In the genomic region with DNA sequence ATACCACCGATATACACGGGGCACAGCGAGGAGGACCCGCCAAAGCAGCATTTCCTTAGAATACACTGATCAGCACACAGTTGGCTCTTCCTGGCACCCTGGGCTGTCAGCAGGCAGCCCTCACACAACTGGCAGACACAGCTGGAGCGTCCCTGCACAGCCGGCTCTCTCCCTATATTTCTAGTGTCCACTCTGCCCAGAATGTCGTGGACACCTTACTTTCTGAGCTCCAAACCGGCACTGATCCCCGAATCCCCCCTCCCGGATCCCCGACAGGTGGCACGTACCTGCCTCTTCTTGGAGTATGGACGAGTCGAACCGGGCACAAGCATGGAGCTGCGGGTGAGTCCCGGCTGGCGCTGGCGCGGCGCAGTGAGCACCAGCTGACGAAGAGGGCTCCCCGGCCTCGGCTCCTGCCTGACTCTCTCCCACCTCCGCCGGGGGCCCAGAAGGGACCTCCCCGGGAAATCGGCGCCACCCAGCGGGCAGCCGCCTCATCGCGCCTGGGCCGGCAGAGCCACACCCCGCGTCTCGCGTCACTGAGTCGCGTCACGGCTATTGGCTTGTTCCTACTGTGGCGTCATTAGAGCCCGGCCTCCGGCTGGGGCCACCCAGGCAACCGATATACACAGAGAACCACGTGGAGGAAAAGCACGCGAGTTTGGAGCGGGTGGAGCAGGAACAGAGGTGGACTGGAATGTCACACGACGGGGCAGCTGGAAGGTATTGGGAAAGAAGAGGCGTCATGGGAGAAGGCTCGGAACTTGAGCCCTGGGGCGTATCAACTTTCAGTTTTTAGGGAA, we compare ENCODE assay signal across 8 cellular contexts. TPM values are rescaled to one million over a fixed set of nuclear protein-coding genes. Genes with fewer than 3 reads are reported as not detected.
DNase-seq lines count a peak whose midpoint lies in the region; ATAC-seq and TF ChIP-seq lines count a peak whose summit lies in the region.

A gene with protein sequence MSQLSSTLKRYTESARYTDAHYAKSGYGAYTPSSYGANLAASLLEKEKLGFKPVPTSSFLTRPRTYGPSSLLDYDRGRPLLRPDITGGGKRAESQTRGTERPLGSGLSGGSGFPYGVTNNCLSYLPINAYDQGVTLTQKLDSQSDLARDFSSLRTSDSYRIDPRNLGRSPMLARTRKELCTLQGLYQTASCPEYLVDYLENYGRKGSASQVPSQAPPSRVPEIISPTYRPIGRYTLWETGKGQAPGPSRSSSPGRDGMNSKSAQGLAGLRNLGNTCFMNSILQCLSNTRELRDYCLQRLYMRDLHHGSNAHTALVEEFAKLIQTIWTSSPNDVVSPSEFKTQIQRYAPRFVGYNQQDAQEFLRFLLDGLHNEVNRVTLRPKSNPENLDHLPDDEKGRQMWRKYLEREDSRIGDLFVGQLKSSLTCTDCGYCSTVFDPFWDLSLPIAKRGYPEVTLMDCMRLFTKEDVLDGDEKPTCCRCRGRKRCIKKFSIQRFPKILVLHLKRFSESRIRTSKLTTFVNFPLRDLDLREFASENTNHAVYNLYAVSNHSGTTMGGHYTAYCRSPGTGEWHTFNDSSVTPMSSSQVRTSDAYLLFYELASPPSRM (minus strand): TSS at position 505 of the 803 bp plus-strand sequence. CDS start 8,210 bp downstream, outside the sequence.

- no peak within 1 kb of the TSS for H3K9ac ChIP-seq in parathyroid adenoma

- 0 to 1% (median 0%) methylated on average over 52 to 54 of the region's 54 CpGs for WGBS in adipose tissue, 3 donors
- 1% methylated on average over 26 to 31 of the region's 54 CpGs for WGBS in tibial nerve, 2 donors

- H3K36me3 ChIP-seq in parathyroid adenoma (ENCODE audit: control insufficient read depth, insufficient read depth, low read length) (no peaks in the 10 kb centered on the region), tibial nerve (no peaks in the 10 kb centered on the region)

- TF ChIP-seq EP300 in tibial nerve (IDR thresholded peaks at IDR 0.05), result peak; percentile 95 to 99

- H3K27me3 ChIP-seq in parathyroid adenoma (ENCODE audit: control insufficient read depth, insufficient read depth, low read length) (no peaks in the 10 kb centered on the region), tibial nerve (no peaks in the 10 kb centered on the region)

- H3K4me1 ChIP-seq in parathyroid adenoma (peaks cover 8% of the 10 kb centered on the region), tibial nerve (peaks cover 0 to 35% (median 8%) of the 10 kb centered on the region in 4 donors)

- intact Hi-C loops in cardiac septum (cut with DNase I), result loop anchor here (5.0 kb wide), 1 partner anchor 91 kb away; no protein-coding TSS in a partner anchor

- DNase-seq in NCI-H1436 treated with DMSO at 0.1 percent for 48 hours (lab: John Stamatoyannopoulos, UW) (peak; percentile 71), SW480 (ENCODE audit: low spot score) (peak; percentile 95), cardiac septum (ENCODE audit: low spot score) (peak; percentile 98), tibial nerve (ENCODE audit: low spot score in 2 of 2) (peak; percentile 94 to 95)

- H3K27ac ChIP-seq in adipose tissue (ENCODE audit: low read depth, low read length) (peak within 1 kb of the TSS; percentile 31), parathyroid adenoma (peak within 1 kb of the TSS; percentile 24), tibial nerve (peak within 1 kb of the TSS; percentile 54 to 91 (median 76))

- TF ChIP-seq POLR2A in tibial nerve (IDR thresholded peaks at IDR 0.05), result peak; percentile 57 to 88

- H3K9me3 ChIP-seq in parathyroid adenoma (ENCODE audit: control insufficient read depth, low read length) (no peaks in the 10 kb centered on the region), tibial nerve (no peaks in the 10 kb centered on the region)

- peak; percentile 99 for ATAC-seq in HG02852 (IDR thresholded peaks at IDR 0.05; ENCODE audit: unreplicated experiment)

- peak within 1 kb of the TSS; percentile 86 for H3K4me2 ChIP-seq in parathyroid adenoma (ENCODE audit: low read length)

- TF ChIP-seq CTCF in GM12874 (IDR thresholded peaks at IDR 0.05; ENCODE audit: insufficient read depth, low read depth, low read length), result peak; percentile 91
- peak; percentile 88 for TF ChIP-seq CTCF in parathyroid adenoma (IDR thresholded peaks at IDR 0.05)
- peak; percentile 77 to 99 (median 98) for TF ChIP-seq CTCF in tibial nerve (IDR thresholded peaks at IDR 0.05)

- peak within 1 kb of the TSS; percentile 90 for H2AFZ ChIP-seq in parathyroid adenoma

- peak within 1 kb of the TSS; percentile 59 for H3K4me3 ChIP-seq in parathyroid adenoma (ENCODE audit: low read depth, low read length)
- peak within 1 kb of the TSS; percentile 35 to 61 (median 48) for H3K4me3 ChIP-seq in tibial nerve

- no peaks in the 10 kb centered on the region for H3K79me2 ChIP-seq in parathyroid adenoma

RNA-seq across cellular contexts. Expression of the gene that starts here (rescaled TPM):
- 1 to 10 TPM; 1.6 to 8.8 (median 3.0) TPM for polyA plus RNA-seq in adipose tissue
- 80.0 TPM for total RNA-seq in cardiac septum
- 10 to 100 TPM in 2 of 4 donors, 1 to 10 TPM in 2; 2.1 to 18.4 (median 11.6) TPM for total RNA-seq in tibial nerve

Comparison
In these comparisons a context has a peak if more than half of its experiments do, and no peak if none do; other contexts are left out.
1. Peak in every context shown above with its lines: DNase-seq, ATAC-seq, H3K4me3 ChIP-seq and H3K27ac ChIP-seq.
2. H3K27ac ChIP-seq: peak in every context shown above with its lines; median percentile 76 in tibial nerve; 31 in adipose tissue; 24 in parathyroid adenoma.